In the genomic region with DNA sequence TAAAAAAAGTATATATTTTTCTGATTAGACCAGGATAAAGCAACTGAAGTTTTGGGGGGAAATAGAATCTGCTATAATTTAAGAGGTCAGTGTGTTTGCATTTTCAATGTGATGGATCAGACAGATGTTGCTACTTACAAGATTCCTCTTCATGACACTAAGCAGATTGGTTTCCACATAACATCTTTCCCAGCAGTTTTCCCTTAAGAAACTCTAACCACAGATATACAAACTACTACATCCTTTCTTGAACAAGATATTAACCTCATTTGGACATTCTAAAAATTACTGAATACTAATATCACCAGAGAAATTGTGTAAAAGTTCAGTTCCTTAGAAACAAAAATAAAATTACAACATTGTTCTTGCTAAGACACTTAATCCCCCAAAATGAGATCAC, we compare ENCODE assay signal across 35 cellular contexts.
"Had no signal": no experiment of that assay in that cellular context is flagged by ENCODE, and none has a peak within 500 bp of the region (broad histone marks: within the 10 kb centered on the region; RNA-seq: fewer than 3 reads in every experiment).

No MANE protein-coding gene starts in this region.

- H3K4me1 Mint-ChIP-seq: activated CD4-positive, alpha-beta T cell treated with anti-CD3 and anti-CD28 coated beads, Interleukin-2, amount 10 ng/mL, durations not matched to agents 24 days and 14 days; activated naive CD8-positive, alpha-beta T cell treated with anti-CD3 and anti-CD28 coated beads for 36 hours; naive B cell; nephron progenitor cell; stimulated activated effector memory CD8-positive, alpha-beta T cell treated with anti-CD3 and anti-CD28 coated beads, Interleukin-12 subunit alpha, Interleukin-12 subunit beta, amount 100 ng/mL, for 72 hours had no signal

- H3K36me3 ChIP-seq: brain microvascular endothelial cell, gastrocnemius medialis, left ventricle myocardium inferior, neutrophil, right lobe of liver, stomach, thyroid gland, upper lobe of left lung had no signal

- H3K4me3 ChIP-seq: coronary artery, dorsolateral prefrontal cortex, gastrocnemius medialis, left ventricle myocardium inferior, lung, right lobe of liver, skin epidermis, stomach, thyroid gland, upper lobe of left lung had no signal

- H3K27me3 Mint-ChIP-seq: activated CD4-positive, alpha-beta memory T cell treated with anti-CD3 and anti-CD28 coated beads for 36 hours; effector memory CD8-positive, alpha-beta T cell; naive B cell had no signal

- H3K27ac Mint-ChIP-seq: activated CD4-positive, alpha-beta memory T cell treated with anti-CD3 and anti-CD28 coated beads for 36 hours; activated CD4-positive, alpha-beta T cell treated with anti-CD3 and anti-CD28 coated beads, Interleukin-2, amount 10 ng/mL, durations not matched to agents 24 days and 14 days; activated naive CD4-positive, alpha-beta T cell treated with anti-CD3 and anti-CD28 coated beads for 36 hours; activated naive CD8-positive, alpha-beta T cell treated with anti-CD3 and anti-CD28 coated beads for 36 hours; activated T-helper 1 cell treated with anti-CD3 and anti-CD28 coated beads, Interleukin-12 subunit alpha, Interleukin-12 subunit beta, Interleukin-2, Interleukin-4 antibody, amounts not matched to agents 30 ng/mL and 10 ng/mL and 1 ng/mL, durations not matched to agents 14 hours and 24 hours and 36 hours; effector memory CD8-positive, alpha-beta T cell; naive B cell; nephron progenitor cell; stimulated activated effector memory CD8-positive, alpha-beta T cell treated with anti-CD3 and anti-CD28 coated beads, Interleukin-12 subunit alpha, Interleukin-12 subunit beta, amount 100 ng/mL, for 72 hours; T-helper 1 cell treated with Interleukin-12 subunit alpha and Interleukin-12 subunit beta and Interleukin-4 antibody, amounts not matched to agents 30 μg/mL and 1 μg/mL, for 36 hours had no signal

- ATAC-seq: activated CD4-positive, CD25-positive, alpha-beta regulatory T cell treated with anti-CD3 and anti-CD28 coated beads, Interleukin-2, amount 50 U/mL, for 24 hours; effector memory CD8-positive, alpha-beta T cell; gastrocnemius medialis; right lobe of liver; stimulated activated effector memory CD8-positive, alpha-beta T cell treated with anti-CD3 and anti-CD28 coated beads, Interleukin-12 subunit alpha, Interleukin-12 subunit beta, amount 100 ng/mL, for 72 hours had no signal

- FAIRE-seq: astrocyte, endothelial cell of umbilical vein, TTC549 had no signal

- DNase-seq: activated CD4-positive, alpha-beta memory T cell treated with anti-CD3 and anti-CD28 coated beads for 36 hours; activated CD4-positive, alpha-beta T cell treated with anti-CD3 and anti-CD28 coated beads, Interleukin-2, amount 10 ng/mL, durations not matched to agents 24 days and 14 days; activated CD8-positive, alpha-beta memory T cell treated with anti-CD3 and anti-CD28 coated beads, Interleukin-2, amount 50 U/mL, for 4 hours; activated effector memory CD4-positive, alpha-beta T cell treated with anti-CD3 and anti-CD28 coated beads, Interleukin-2, amount 50 U/mL, for 16 hours; activated naive CD4-positive, alpha-beta T cell treated with anti-CD3 and anti-CD28 coated beads for 36 hours; activated naive CD8-positive, alpha-beta T cell treated with anti-CD3 and anti-CD28 coated beads for 36 hours; activated T-cell treated with anti-CD3 and anti-CD28 coated beads, Interleukin-2, amount 50 U/mL, for 1 hour; amniotic stem cell; brain microvascular endothelial cell; dorsolateral prefrontal cortex; effector memory CD8-positive, alpha-beta T cell; gastrocnemius medialis; glutamatergic neuron; islet precursor cell; left ventricle myocardium inferior; naive B cell; nephron progenitor cell; right lobe of liver; stimulated activated CD4-positive, alpha-beta T cell treated with anti-CD3 and anti-CD28 coated beads, Interleukin-4, amount 100 ng/mL, for 24 hours; stomach; T-helper 9 cell; thyroid gland; upper lobe of left lung had no signal

- H3K9me3 Mint-ChIP-seq: activated CD4-positive, alpha-beta T cell treated with anti-CD3 and anti-CD28 coated beads, Interleukin-2, amount 10 ng/mL, durations not matched to agents 24 days and 14 days; activated T-helper 1 cell treated with anti-CD3 and anti-CD28 coated beads, Interleukin-12 subunit alpha, Interleukin-12 subunit beta, Interleukin-2, Interleukin-4 antibody, amounts not matched to agents 30 ng/mL and 10 ng/mL and 1 ng/mL, durations not matched to agents 14 hours and 24 hours and 36 hours; stimulated activated effector memory CD8-positive, alpha-beta T cell treated with anti-CD3 and anti-CD28 coated beads, Interleukin-12 subunit alpha, Interleukin-12 subunit beta, amount 100 ng/mL, for 72 hours; T-helper 1 cell treated with Interleukin-12 subunit alpha and Interleukin-12 subunit beta and Interleukin-4 antibody, amounts not matched to agents 30 μg/mL and 1 μg/mL, for 36 hours had no signal

- H3K9me3 ChIP-seq: gastrocnemius medialis, neutrophil, right lobe of liver, thyroid gland, upper lobe of left lung had no signal

- H3K4me3 Mint-ChIP-seq: activated CD4-positive, alpha-beta memory T cell treated with anti-CD3 and anti-CD28 coated beads for 36 hours; activated CD4-positive, alpha-beta T cell treated with anti-CD3 and anti-CD28 coated beads, Interleukin-2, amount 10 ng/mL, durations not matched to agents 24 days and 14 days; activated naive CD4-positive, alpha-beta T cell treated with anti-CD3 and anti-CD28 coated beads for 36 hours; activated naive CD8-positive, alpha-beta T cell treated with anti-CD3 and anti-CD28 coated beads for 36 hours; activated T-helper 1 cell treated with anti-CD3 and anti-CD28 coated beads, Interleukin-12 subunit alpha, Interleukin-12 subunit beta, Interleukin-2, Interleukin-4 antibody, amounts not matched to agents 30 ng/mL and 10 ng/mL and 1 ng/mL, durations not matched to agents 14 hours and 24 hours and 36 hours; effector memory CD8-positive, alpha-beta T cell; naive B cell; nephron progenitor cell; stimulated activated effector memory CD8-positive, alpha-beta T cell treated with anti-CD3 and anti-CD28 coated beads, Interleukin-12 subunit alpha, Interleukin-12 subunit beta, amount 100 ng/mL, for 72 hours; T-helper 1 cell treated with Interleukin-12 subunit alpha and Interleukin-12 subunit beta and Interleukin-4 antibody, amounts not matched to agents 30 μg/mL and 1 μg/mL, for 36 hours had no signal

- H3K27me3 ChIP-seq: brain microvascular endothelial cell, dorsolateral prefrontal cortex, gastrocnemius medialis, neutrophil, right lobe of liver, stomach, thyroid gland, upper lobe of left lung had no signal

- H3K4me1 ChIP-seq: gastrocnemius medialis, left ventricle myocardium inferior, right lobe of liver, stomach, thyroid gland, upper lobe of left lung had no signal

- H3K27ac ChIP-seq: brain microvascular endothelial cell, coronary artery, dorsolateral prefrontal cortex, gastrocnemius medialis, left ventricle myocardium inferior, neutrophil, right lobe of liver, skin epidermis, stomach, thyroid gland, upper lobe of left lung, VCaP had no signal
